26 cellular contexts compared by ENCODE assay signal in genomic region chr5:166942948-166943347, GRCh38.
"Had no signal": no experiment of that assay in that cellular context is flagged by ENCODE, and none has a peak within 500 bp of the region (broad histone marks: within the 10 kb centered on the region; RNA-seq: fewer than 3 reads in every experiment).

No MANE protein-coding gene starts in this region.

- H3K4me1 ChIP-seq: stomach, suprapubic skin, testis, thyroid gland, tibial artery, tibial nerve, transverse colon, upper lobe of left lung, upper lobe of right lung, uterus, vagina had no signal

- H3K9me3 ChIP-seq: testis, thoracic aorta, thyroid gland, tibial artery, uterus, vagina had no signal

- DNase-seq: stimulated activated CD4-positive, alpha-beta T cell treated with anti-CD3 and anti-CD28 coated beads, Interleukin-2, amount 100 ng/mL, for 48 hours; stimulated activated CD4-positive, alpha-beta T cell treated with anti-CD3 and anti-CD28 coated beads, Interleukin-4, amount 100 ng/mL, for 1 hour; stimulated activated CD4-positive, alpha-beta T cell treated with anti-CD3 and anti-CD28 coated beads, Interleukin-4, amount 100 ng/mL, for 24 hours; stimulated activated CD4-positive, alpha-beta T cell treated with anti-CD3 and anti-CD28 coated beads, Interleukin-4, amount 100 ng/mL, for 4 hours; stimulated activated CD8-positive, alpha-beta memory T cell treated with anti-CD3 and anti-CD28 coated beads, Interleukin-4, amount 100 ng/mL, for 48 hours; stimulated activated naive B cell treated with anti-CD40 and anti-IgM and Interleukin-4, amounts not matched to agents 10 μg/mL and 1 μg/mL and 100 μg/mL, for 72 hours; stimulated activated naive CD4-positive, alpha-beta T cell; stimulated activated naive CD4-positive, alpha-beta T cell treated with Interleukin-2 at 50 U/mL for 16 hours; stimulated activated naive CD8-positive, alpha-beta T cell treated with anti-CD3 and anti-CD28 coated beads, Interleukin-15, amount 100 ng/mL, for 72 hours; stimulated activated naive CD8-positive, alpha-beta T cell treated with anti-CD3 and anti-CD28 coated beads, Interleukin-15, Interleukin-2, amounts not matched to agents 100 U/mL and 50 U/mL, for 24 hours; stomach; substantia nigra; testis; thyroid gland; tibial artery; transverse colon; trophoblast cell; upper lobe of left lung; upper lobe of right lung; uterus had no signal

- H3K27me3 ChIP-seq: stomach, suprapubic skin, testis, thyroid gland, tibial artery, tibial nerve, transverse colon, upper lobe of left lung, upper lobe of right lung, uterus, vagina had no signal

- H3K36me3 ChIP-seq: stomach, suprapubic skin, thoracic aorta, thyroid gland, tibial artery, tibial nerve, transverse colon, upper lobe of left lung, upper lobe of right lung, uterus, vagina had no signal

- ATAC-seq: stimulated activated effector memory CD8-positive, alpha-beta T cell treated with anti-CD3 and anti-CD28 coated beads, Interleukin-12 subunit alpha, Interleukin-12 subunit beta, amount 100 ng/mL, for 72 hours; stimulated activated memory B cell treated with anti-CD40 and anti-IgM and Interleukin-4, amounts not matched to agents 10 μg/mL and 1 μg/mL and 100 μg/mL, for 72 hours; stimulated activated naive B cell treated with anti-CD40 and anti-IgM and Interleukin-4, amounts not matched to agents 10 μg/mL and 1 μg/mL and 100 μg/mL, for 72 hours; stimulated activated naive CD8-positive, alpha-beta T cell treated with anti-CD3 and anti-CD28 coated beads, Interleukin-15, amount 100 ng/mL, for 72 hours; stimulated activated naive CD8-positive, alpha-beta T cell treated with anti-CD3 and anti-CD28 coated beads, Interleukin-15, Interleukin-2, amounts not matched to agents 100 U/mL and 50 U/mL, for 24 hours; upper lobe of right lung had no signal

- H3K4me3 ChIP-seq: stomach, suprapubic skin, testis, thoracic aorta, thyroid gland, tibial artery, tibial nerve, transverse colon, upper lobe of left lung, upper lobe of right lung, uterus, vagina had no signal

- H3K27ac ChIP-seq: stomach, suprapubic skin, testis, thoracic aorta, thyroid gland, tibial artery, tibial nerve, transverse colon, upper lobe of left lung, upper lobe of right lung, uterus, vagina had no signal
